2 cellular contexts compared by ENCODE assay signal in genomic region chr1:73899311-73899710, GRCh38.
TF ChIP-seq lines count a peak whose summit lies in the region.

No MANE protein-coding gene starts in this region.

TF ChIP-seq in HepG2, 621 proteins besides CTCF, POLR2A, EP300 and RAD21 (continued from another document):
- TF ChIP-seq AHDC1 (CRISPR knock-in tag; IDR thresholded peaks at IDR 0.05; ENCODE audit: borderline replicate concordance) (no peak), FLYWCH1 (CRISPR knock-in tag; IDR thresholded peaks at IDR 0.05) (no peak), MAFF (IDR thresholded peaks at IDR 0.05; ENCODE audit: low read depth, low read length) (peak; percentile 87), SETDB1 (CRISPR knock-in tag; IDR thresholded peaks at IDR 0.05; ENCODE audit: borderline replicate concordance) (no peak), MAFK (conservative IDR thresholded peaks at IDR 0.05 in 1 of 2, IDR thresholded peaks at IDR 0.05 in 1 of 2; ENCODE audit: low read length in 2 of 2) (peak; percentile 80 to 92)
- TF ChIP-seq, protein P1, sequence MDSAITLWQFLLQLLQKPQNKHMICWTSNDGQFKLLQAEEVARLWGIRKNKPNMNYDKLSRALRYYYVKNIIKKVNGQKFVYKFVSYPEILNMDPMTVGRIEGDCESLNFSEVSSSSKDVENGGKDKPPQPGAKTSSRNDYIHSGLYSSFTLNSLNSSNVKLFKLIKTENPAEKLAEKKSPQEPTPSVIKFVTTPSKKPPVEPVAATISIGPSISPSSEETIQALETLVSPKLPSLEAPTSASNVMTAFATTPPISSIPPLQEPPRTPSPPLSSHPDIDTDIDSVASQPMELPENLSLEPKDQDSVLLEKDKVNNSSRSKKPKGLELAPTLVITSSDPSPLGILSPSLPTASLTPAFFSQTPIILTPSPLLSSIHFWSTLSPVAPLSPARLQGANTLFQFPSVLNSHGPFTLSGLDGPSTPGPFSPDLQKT (CRISPR knock-in tag; IDR thresholded peaks at IDR 0.05; ENCODE audit: borderline replicate concordance): no peak

TF ChIP-seq in WTC11, 78 proteins besides CTCF, POLR2A, EP300 and RAD21 (continued from another document):
- no peak for TF ChIP-seq PREB (CRISPR knock-in tag; IDR thresholded peaks at IDR 0.05; ENCODE audit: borderline replicate concordance)
- no peak for TF ChIP-seq FOXP1 (CRISPR knock-in tag; IDR thresholded peaks at IDR 0.05; ENCODE audit: borderline replicate concordance)
- no peak for TF ChIP-seq PRRX2 (CRISPR knock-in tag; IDR thresholded peaks at IDR 0.05)
- TF ChIP-seq EMX1 (CRISPR knock-in tag; IDR thresholded peaks at IDR 0.05): no peak
- no peak for TF ChIP-seq NR1H2 (CRISPR knock-in tag; IDR thresholded peaks at IDR 0.05)
- TF ChIP-seq ZNF423 (CRISPR knock-in tag; IDR thresholded peaks at IDR 0.05): no peak
- no peak for TF ChIP-seq ZNF263 (CRISPR knock-in tag; IDR thresholded peaks at IDR 0.05; ENCODE audit: low read depth)
